Comparison of ENCODE assay signal across 1 cellular context in the genomic region with DNA sequence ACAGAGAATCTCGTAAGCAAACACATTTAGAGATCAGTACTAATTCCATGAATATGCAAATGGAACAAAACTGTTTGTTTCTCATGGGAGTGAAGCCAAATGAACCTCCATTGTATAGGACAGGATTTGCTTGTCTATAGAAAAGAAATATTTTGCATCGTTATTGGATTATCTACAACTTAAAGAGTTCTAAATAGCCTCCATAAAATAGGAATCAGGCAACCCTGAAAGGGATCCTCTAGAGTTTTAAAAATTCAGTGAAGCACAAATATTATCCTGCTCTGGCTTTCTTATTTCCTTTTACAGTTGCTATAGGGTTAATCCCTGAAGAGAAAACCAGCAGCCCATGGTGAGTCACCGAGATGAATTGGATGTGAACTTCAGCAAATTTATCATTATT.
TF ChIP-seq lines count a peak whose summit lies in the region.

No MANE protein-coding gene starts in this region.

TF ChIP-seq in GM23338, 12 proteins besides CTCF, POLR2A, EP300 and RAD21 (continued from another document):
- TF ChIP-seq, protein P1, sequence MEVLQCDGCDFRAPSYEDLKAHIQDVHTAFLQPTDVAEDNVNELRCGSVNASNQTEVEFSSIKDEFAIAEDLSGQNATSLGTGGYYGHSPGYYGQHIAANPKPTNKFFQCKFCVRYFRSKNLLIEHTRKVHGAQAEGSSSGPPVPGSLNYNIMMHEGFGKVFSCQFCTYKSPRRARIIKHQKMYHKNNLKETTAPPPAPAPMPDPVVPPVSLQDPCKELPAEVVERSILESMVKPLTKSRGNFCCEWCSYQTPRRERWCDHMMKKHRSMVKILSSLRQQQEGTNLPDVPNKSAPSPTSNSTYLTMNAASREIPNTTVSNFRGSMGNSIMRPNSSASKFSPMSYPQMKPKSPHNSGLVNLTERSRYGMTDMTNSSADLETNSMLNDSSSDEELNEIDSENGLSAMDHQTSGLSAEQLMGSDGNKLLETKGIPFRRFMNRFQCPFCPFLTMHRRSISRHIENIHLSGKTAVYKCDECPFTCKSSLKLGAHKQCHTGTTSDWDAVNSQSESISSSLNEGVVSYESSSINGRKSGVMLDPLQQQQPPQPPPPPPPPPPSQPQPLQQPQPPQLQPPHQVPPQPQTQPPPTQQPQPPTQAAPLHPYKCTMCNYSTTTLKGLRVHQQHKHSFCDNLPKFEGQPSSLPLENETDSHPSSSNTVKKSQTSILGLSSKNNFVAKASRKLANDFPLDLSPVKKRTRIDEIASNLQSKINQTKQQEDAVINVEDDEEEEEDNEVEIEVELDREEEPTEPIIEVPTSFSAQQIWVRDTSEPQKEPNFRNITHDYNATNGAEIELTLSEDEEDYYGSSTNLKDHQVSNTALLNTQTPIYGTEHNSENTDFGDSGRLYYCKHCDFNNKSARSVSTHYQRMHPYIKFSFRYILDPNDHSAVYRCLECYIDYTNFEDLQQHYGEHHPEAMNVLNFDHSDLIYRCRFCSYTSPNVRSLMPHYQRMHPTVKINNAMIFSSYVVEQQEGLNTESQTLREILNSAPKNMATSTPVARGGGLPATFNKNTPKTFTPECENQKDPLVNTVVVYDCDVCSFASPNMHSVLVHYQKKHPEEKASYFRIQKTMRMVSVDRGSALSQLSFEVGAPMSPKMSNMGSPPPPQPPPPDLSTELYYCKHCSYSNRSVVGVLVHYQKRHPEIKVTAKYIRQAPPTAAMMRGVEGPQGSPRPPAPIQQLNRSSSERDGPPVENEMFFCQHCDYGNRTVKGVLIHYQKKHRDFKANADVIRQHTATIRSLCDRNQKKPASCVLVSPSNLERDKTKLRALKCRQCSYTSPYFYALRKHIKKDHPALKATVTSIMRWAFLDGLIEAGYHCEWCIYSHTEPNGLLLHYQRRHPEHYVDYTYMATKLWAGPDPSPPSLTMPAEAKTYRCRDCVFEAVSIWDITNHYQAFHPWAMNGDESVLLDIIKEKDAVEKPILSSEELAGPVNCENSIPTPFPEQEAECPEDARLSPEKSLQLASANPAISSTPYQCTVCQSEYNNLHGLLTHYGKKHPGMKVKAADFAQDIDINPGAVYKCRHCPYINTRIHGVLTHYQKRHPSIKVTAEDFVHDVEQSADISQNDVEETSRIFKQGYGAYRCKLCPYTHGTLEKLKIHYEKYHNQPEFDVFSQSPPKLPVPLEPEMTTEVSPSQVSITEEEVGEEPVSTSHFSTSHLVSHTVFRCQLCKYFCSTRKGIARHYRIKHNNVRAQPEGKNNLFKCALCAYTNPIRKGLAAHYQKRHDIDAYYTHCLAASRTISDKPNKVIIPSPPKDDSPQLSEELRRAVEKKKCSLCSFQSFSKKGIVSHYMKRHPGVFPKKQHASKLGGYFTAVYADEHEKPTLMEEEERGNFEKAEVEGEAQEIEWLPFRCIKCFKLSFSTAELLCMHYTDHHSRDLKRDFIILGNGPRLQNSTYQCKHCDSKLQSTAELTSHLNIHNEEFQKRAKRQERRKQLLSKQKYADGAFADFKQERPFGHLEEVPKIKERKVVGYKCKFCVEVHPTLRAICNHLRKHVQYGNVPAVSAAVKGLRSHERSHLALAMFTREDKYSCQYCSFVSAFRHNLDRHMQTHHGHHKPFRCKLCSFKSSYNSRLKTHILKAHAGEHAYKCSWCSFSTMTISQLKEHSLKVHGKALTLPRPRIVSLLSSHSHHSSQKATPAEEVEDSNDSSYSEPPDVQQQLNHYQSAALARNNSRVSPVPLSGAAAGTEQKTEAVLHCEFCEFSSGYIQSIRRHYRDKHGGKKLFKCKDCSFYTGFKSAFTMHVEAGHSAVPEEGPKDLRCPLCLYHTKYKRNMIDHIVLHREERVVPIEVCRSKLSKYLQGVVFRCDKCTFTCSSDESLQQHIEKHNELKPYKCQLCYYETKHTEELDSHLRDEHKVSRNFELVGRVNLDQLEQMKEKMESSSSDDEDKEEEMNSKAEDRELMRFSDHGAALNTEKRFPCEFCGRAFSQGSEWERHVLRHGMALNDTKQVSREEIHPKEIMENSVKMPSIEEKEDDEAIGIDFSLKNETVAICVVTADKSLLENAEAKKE (CRISPR knock-in tag; IDR thresholded peaks at IDR 0.05), result no peak
- TF ChIP-seq STAT1 (IDR thresholded peaks at IDR 0.05; ENCODE audit: unreplicated experiment), result no peak
- TF ChIP-seq, protein P2, sequence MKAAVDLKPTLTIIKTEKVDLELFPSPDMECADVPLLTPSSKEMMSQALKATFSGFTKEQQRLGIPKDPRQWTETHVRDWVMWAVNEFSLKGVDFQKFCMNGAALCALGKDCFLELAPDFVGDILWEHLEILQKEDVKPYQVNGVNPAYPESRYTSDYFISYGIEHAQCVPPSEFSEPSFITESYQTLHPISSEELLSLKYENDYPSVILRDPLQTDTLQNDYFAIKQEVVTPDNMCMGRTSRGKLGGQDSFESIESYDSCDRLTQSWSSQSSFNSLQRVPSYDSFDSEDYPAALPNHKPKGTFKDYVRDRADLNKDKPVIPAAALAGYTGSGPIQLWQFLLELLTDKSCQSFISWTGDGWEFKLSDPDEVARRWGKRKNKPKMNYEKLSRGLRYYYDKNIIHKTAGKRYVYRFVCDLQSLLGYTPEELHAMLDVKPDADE (IDR thresholded peaks at IDR 0.05), result no peak
- TF ChIP-seq EZH2phosphoT487 (IDR thresholded peaks at IDR 0.05; ENCODE audit: unreplicated experiment), result no peak
- TF ChIP-seq POLR2AphosphoS5 (IDR thresholded peaks at IDR 0.05; ENCODE audit: low read depth), result no peak
- TF ChIP-seq CREB1 (CRISPR knock-in tag; IDR thresholded peaks at IDR 0.05; ENCODE audit: low read depth), result no peak
- TF ChIP-seq ZNF114 (CRISPR knock-in tag; IDR thresholded peaks at IDR 0.05), result no peak
- TF ChIP-seq, protein P3, sequence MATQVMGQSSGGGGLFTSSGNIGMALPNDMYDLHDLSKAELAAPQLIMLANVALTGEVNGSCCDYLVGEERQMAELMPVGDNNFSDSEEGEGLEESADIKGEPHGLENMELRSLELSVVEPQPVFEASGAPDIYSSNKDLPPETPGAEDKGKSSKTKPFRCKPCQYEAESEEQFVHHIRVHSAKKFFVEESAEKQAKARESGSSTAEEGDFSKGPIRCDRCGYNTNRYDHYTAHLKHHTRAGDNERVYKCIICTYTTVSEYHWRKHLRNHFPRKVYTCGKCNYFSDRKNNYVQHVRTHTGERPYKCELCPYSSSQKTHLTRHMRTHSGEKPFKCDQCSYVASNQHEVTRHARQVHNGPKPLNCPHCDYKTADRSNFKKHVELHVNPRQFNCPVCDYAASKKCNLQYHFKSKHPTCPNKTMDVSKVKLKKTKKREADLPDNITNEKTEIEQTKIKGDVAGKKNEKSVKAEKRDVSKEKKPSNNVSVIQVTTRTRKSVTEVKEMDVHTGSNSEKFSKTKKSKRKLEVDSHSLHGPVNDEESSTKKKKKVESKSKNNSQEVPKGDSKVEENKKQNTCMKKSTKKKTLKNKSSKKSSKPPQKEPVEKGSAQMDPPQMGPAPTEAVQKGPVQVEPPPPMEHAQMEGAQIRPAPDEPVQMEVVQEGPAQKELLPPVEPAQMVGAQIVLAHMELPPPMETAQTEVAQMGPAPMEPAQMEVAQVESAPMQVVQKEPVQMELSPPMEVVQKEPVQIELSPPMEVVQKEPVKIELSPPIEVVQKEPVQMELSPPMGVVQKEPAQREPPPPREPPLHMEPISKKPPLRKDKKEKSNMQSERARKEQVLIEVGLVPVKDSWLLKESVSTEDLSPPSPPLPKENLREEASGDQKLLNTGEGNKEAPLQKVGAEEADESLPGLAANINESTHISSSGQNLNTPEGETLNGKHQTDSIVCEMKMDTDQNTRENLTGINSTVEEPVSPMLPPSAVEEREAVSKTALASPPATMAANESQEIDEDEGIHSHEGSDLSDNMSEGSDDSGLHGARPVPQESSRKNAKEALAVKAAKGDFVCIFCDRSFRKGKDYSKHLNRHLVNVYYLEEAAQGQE (IDR thresholded peaks at IDR 0.05; ENCODE audit: unreplicated experiment), result no peak
